Comparison of ENCODE assay signal across 10 cellular contexts in genomic region chr6:41527721-41528408, GRCh38. TPM values are rescaled to one million over a fixed set of nuclear protein-coding genes. Genes with fewer than 3 reads are reported as not detected.
A peak's percentile ranks its signal among the peaks of the same experiment; 100 is the strongest.
DNase-seq lines count a peak whose midpoint lies in the region; ATAC-seq, FAIRE-seq and TF ChIP-seq lines count a peak whose summit lies in the region.
"Had no signal": no experiment of that assay in that cellular context is flagged by ENCODE, and none has a peak within 500 bp of the region (broad histone marks: within the 10 kb centered on the region; RNA-seq: fewer than 3 reads in every experiment).

No MANE protein-coding gene starts in this region.

- WGBS in HepG2 (ENCODE audit: low lambda C conversion rate): 8% methylated on average over 11 of the region's 14 CpGs
- WGBS in aorta, 2 donors: 19 to 23% methylated on average over 14 of the region's 14 CpGs

- no TSS peak for BruUV-seq in HepG2 (replicated peaks; lab: Mats Ljungman, UMichigan)

- no peaks in the 10 kb centered on the region for H3K79me2 ChIP-seq in HepG2 (ENCODE audit: insufficient read depth, low read length)

- peak overlapping the region; percentile 82 for H3K4me2 ChIP-seq in HepG2 (ENCODE audit: low read depth, low read length)

- POLR2A ChIA-PET in HepG2 (lab: Yijun Ruan, JAX): interaction anchor here (0.7 to 3.9 kb wide), 8 partner anchors 8 to 40 kb away, joined by 3 to 23 read pairs (median 9); partner anchors contain the start of gene FOXP4

- H3K27ac ChIP-seq in HepG2 (ENCODE audit: extremely low read length, insufficient read depth, low read length) (peak overlapping the region; percentile 18), aorta (ENCODE audit: low read depth in 1 of 2, low read length in 2 of 2) (no peak overlapping the region)

- peak; percentile 42 for FAIRE-seq in HepG2 (lab: Jason Lieb, UNC)
- FAIRE-seq: bronchial epithelial cell had no signal

- peak overlapping the region; percentile 50 for H3K9ac ChIP-seq in HepG2 (ENCODE audit: insufficient read depth, low read depth, low read length)

- no peak for TF ChIP-seq POLR2A in HepG2 (IDR thresholded peaks at IDR 0.05; ENCODE audit: insufficient read depth in 1 of 2, low read depth in 2 of 2, low read length in 2 of 2)

- H4K20me1 ChIP-seq in HepG2 (ENCODE audit: insufficient read depth, low read length): no peaks in the 10 kb centered on the region

- intact Hi-C loops in Right ventricle myocardium superior (cut with DNase I): no loop called here
- intact Hi-C loops in cardiac septum (cut with DNase I): no loop called here
- intact Hi-C loops in HepG2 (cut with micrococcal nuclease; ENCODE audit: unreplicated experiment): no loop called here
- intact Hi-C loops in aorta (cut with DNase I): no loop called here

- H3K4me3 ChIP-seq in HepG2 (replicated peaks in 1 of 3; ENCODE audit: insufficient read depth in 1 of 3, low read depth in 2 of 3, low read length in 3 of 3): peak overlapping the region; percentile 23 to 49 (median 25); a peak in 2 of 6 replicates
- H3K4me3 ChIP-seq in aorta (ENCODE audit: low read length in 2 of 2): no peak overlapping the region

- H3K36me3 ChIP-seq in HepG2 (replicated peaks in 1 of 2; ENCODE audit: control insufficient read depth in 1 of 2, insufficient read depth in 2 of 2, low read length in 2 of 2) (no peaks in the 10 kb centered on the region), aorta (ENCODE audit: control insufficient read depth in 1 of 2, insufficient read depth in 2 of 2, low read length in 1 of 2) (no peaks in the 10 kb centered on the region)

- no peak for TF ChIP-seq CTCF in HepG2 (CRISPR knock-in tag; IDR thresholded peaks at IDR 0.05)

- DNase-seq in Right ventricle myocardium superior (peak; percentile 50), cardiac septum (ENCODE audit: low spot score) (no peak), astrocyte of the hippocampus (ENCODE audit: low read depth, low spot score) (peak; percentile 70), HepG2 (ENCODE audit: low spot score) (peak; percentile 41), aorta (no peak), HuH-7.5 (ENCODE audit: low spot score) (no peak)
- DNase-seq in stimulated activated CD4-positive, alpha-beta T cell treated with anti-CD3 and anti-CD28 coated beads, Interleukin-12 subunit alpha, Interleukin-12 subunit beta, amount 100 ng/mL, for 4 hours: no peak
- DNase-seq: SIG-M5 had no signal

- no peak for TF ChIP-seq RAD21 in HepG2 (CRISPR knock-in tag; IDR thresholded peaks at IDR 0.05)

- in situ Hi-C loops in HepG2 (cut with HindIII; ENCODE audit: extremely low pct_ligation_motif_present, low pct_unique_long_range_greater_than_20kb): no loop called here

- H3K9me3 ChIP-seq in HepG2 (ENCODE audit: low read length) (no peaks in the 10 kb centered on the region), aorta (ENCODE audit: control insufficient read depth, low read length) (no peaks in the 10 kb centered on the region)

- no peak overlapping the region for H2AFZ ChIP-seq in HepG2 (ENCODE audit: low read length)

- ATAC-seq in Right ventricle myocardium superior (ENCODE audit: poor library complexity) (no peak), HepG2 (peak; percentile 22), aorta (ENCODE audit: low FRiP score) (peak; percentile 10), GM18511 (IDR thresholded peaks at IDR 0.05; ENCODE audit: unreplicated experiment) (no peak)

- TF ChIP-seq EP300 in HepG2 (IDR thresholded peaks at IDR 0.05; ENCODE audit: low read depth in 2 of 2, low read length in 2 of 2): no peak
- TF ChIP-seq EP300 in HepG2 (CRISPR knock-in tag; IDR thresholded peaks at IDR 0.05; ENCODE audit: borderline replicate concordance): no peak

- H3K4me1 ChIP-seq in HepG2 (ENCODE audit: insufficient read depth, low read length): peaks cover 71% of the 10 kb centered on the region
- H3K4me1 ChIP-seq in aorta (ENCODE audit: control insufficient read depth in 1 of 2, insufficient read depth in 2 of 2, low read length in 2 of 2): no peaks in the 10 kb centered on the region

- CTCF ChIA-PET in HepG2 (lab: Yijun Ruan, JAX; ENCODE audit: low intra/inter-chr PET ratio, low total read pairs): no interaction called here

- no peaks in the 10 kb centered on the region for H3K27me3 ChIP-seq in HepG2 (ENCODE audit: control insufficient read depth in 1 of 2, insufficient read depth in 2 of 2, low read length in 2 of 2)
- H3K27me3 ChIP-seq in aorta (ENCODE audit: control insufficient read depth in 1 of 2, insufficient read depth in 2 of 2, low read length in 1 of 2): no peaks in the 10 kb centered on the region

TF ChIP-seq in HepG2, 621 proteins besides CTCF, POLR2A, EP300 and RAD21 (continues in another document):
- TF ChIP-seq HBP1 (CRISPR knock-in tag; IDR thresholded peaks at IDR 0.05; ENCODE audit: low read depth) (no peak), AGO2 (optimal IDR thresholded peaks at IDR 0.05; ENCODE audit: low read depth, low read length) (peak; percentile 33), MXD3 (CRISPR knock-in tag; IDR thresholded peaks at IDR 0.05) (no peak), GPN1 (CRISPR knock-in tag; IDR thresholded peaks at IDR 0.05; ENCODE audit: borderline replicate concordance) (no peak), AGO1 (IDR thresholded peaks at IDR 0.05; ENCODE audit: low read depth, low read length, poor library complexity, severe bottlenecking) (no peak), SOX5 (CRISPR knock-in tag; IDR thresholded peaks at IDR 0.05; ENCODE audit: borderline replicate concordance) (no peak), HNRNPH1 (optimal IDR thresholded peaks at IDR 0.05; ENCODE audit: low read depth, low read length) (no peak), ZNF740 (CRISPR knock-in tag; IDR thresholded peaks at IDR 0.05) (no peak), ZNF513 (CRISPR knock-in tag; conservative IDR thresholded peaks at IDR 0.05) (no peak)

RNA-seq across cellular contexts. Expression of gene FOXP4, which starts 18.3 kb away (rescaled TPM):
- total RNA-seq in Right ventricle myocardium superior (14.4 TPM), cardiac septum (20.3 TPM), HepG2 (2016; rRNA removed; fragmentation: Illumina TruSeq; extraction: Trizol) (11.0 TPM in 2 replicates), aorta (10 to 100 TPM; 31.6 to 36.2 TPM)
- total RNA-seq in HepG2 (2016; cell fraction: cytosol; rRNA removed; fragmentation: Illumina TruSeq; extraction: Trizol; ENCODE audit: low read depth): 2.8 and 3.0 TPM in 2 replicates
- total RNA-seq in HepG2 (2016; cell fraction: insoluble cytoplasmic fraction; rRNA removed; fragmentation: Illumina TruSeq; extraction: Trizol): 9.5 and 11.3 TPM in 2 replicates
- 15.4 and 15.8 TPM in 2 replicates for total RNA-seq in HepG2 (2016; cell fraction: membrane; rRNA removed; fragmentation: Illumina TruSeq; extraction: Trizol)
- 14.9 TPM in 2 replicates for total RNA-seq in HepG2 (2016; cell fraction: nucleus; rRNA removed; fragmentation: Illumina TruSeq; extraction: Trizol)
- polyA plus RNA-seq in HepG2 (2011; rRNA removed) (12.4 and 15.9 TPM in 2 replicates), aorta (10 to 100 TPM in 1 of 2 donors, 1 to 10 TPM in 1; 9.1 to 11.3 TPM)
- 6.6 and 10.1 TPM in 2 replicates for polyA plus RNA-seq in HepG2 (2011; cell fraction: cytosol; rRNA removed)
- polyA plus RNA-seq in HepG2 (2011; cell fraction: nucleus; rRNA removed): 47.8 and 59.4 TPM in 2 replicates
- 53.6 and 69.1 TPM in 2 replicates for polyA plus RNA-seq in HepG2 (2012)
- polyA plus RNA-seq in HepG2 (2016; cell fraction: cytosol; fragmentation: Illumina TruSeq; extraction: Trizol; ENCODE audit: low read depth): 10.9 and 11.7 TPM in 2 replicates
- 37.6 and 56.8 TPM in 2 replicates for polyA plus RNA-seq in HepG2 (2016; cell fraction: insoluble cytoplasmic fraction; fragmentation: Illumina TruSeq; extraction: Trizol; ENCODE audit: low read depth)
- 44.1 and 44.7 TPM in 2 replicates for polyA plus RNA-seq in HepG2 (2016; cell fraction: membrane; fragmentation: Illumina TruSeq; extraction: Trizol; ENCODE audit: low read depth)
- polyA plus RNA-seq in HepG2 (2016; cell fraction: nucleus; fragmentation: Illumina TruSeq; extraction: Trizol; ENCODE audit: insufficient read depth, low read depth): 75.1 and 80.7 TPM in 2 replicates
- 3.3 and 26.4 TPM in 2 replicates for polyA minus RNA-seq in HepG2 (2011; rRNA and poly(A)+ RNA removed; ENCODE audit: low replicate concordance)
- polyA minus RNA-seq in HepG2 (2011; cell fraction: cytosol; rRNA and poly(A)+ RNA removed): 29.5 and 30.0 TPM in 2 replicates
- 15.2 and 15.5 TPM in 2 replicates for polyA minus RNA-seq in HepG2 (2011; cell fraction: nucleus; rRNA and poly(A)+ RNA removed)

Comparison
In these comparisons a context has a peak if more than half of its experiments do, and no peak if none do; other contexts are left out.
1. DNase-seq: peak in Right ventricle myocardium superior (single experiment), astrocyte of the hippocampus (single experiment) and HepG2 (single experiment); none in cardiac septum (single experiment), aorta (0 of 2), HuH-7.5 (single experiment) and stimulated activated CD4-positive, alpha-beta T cell treated with anti-CD3 and anti-CD28 coated beads, Interleukin-12 subunit alpha, Interleukin-12 subunit beta, amount 100 ng/mL, for 4 hours (single experiment).
2. ATAC-seq: peak in HepG2 (single experiment) and aorta (single experiment); none in Right ventricle myocardium superior (single experiment) and GM18511 (single experiment).
3. H3K4me3 ChIP-seq: peak in HepG2 (3 of 3); none in aorta (0 of 2).